In the genomic region with DNA sequence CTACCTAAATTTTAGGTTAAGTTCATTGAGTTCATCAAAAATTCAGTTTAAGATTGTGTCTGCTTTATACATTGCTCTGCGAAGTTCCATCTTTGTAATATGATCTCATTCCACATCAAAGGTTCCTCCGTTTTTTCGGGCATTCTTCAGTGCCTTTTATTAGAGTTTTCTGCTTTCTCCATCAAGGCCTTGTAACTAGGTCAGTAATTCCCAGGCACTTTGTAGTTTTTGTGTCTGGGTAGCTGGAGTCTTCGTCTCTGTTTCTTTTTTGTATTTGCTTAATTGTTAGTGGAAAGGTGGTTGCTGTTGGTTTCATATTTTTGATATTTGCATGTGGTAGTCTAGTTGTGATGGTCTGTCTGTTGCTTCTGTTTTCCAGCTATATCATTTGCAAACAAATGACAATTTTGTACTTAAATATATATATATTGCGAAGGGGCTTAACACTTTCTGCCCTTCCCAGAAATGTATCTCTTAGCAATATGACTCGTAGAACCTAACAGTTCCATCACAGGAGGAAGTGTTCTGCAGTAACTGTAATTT, we compare ENCODE assay signal across 8 cellular contexts.
DNase-seq lines count a peak whose midpoint lies in the region; ATAC-seq and TF ChIP-seq lines count a peak whose summit lies in the region.

No MANE protein-coding gene starts in this region.

- H3K4me3 ChIP-seq in left ventricle myocardium inferior (peak overlapping the region; percentile 23), dorsolateral prefrontal cortex (peak overlapping the region in 2 of 59 donors; percentile 6), uterus (no peak overlapping the region)

- H3K27ac ChIP-seq in left ventricle myocardium inferior (replicated peaks) (peak overlapping the region; percentile 87), dorsolateral prefrontal cortex (peak overlapping the region in 36 of 59 donors; percentile 1 to 81 (median 38)), uterus (peak overlapping the region; percentile 36 to 83)

- H3K36me3 ChIP-seq in left ventricle myocardium inferior (no peaks in the 10 kb centered on the region), uterus (no peaks in the 10 kb centered on the region)

- ATAC-seq in left ventricle myocardium superior = no peak
- ATAC-seq in HG03460 (IDR thresholded peaks at IDR 0.05; ENCODE audit: unreplicated experiment) = peak; percentile 37
- no peak for ATAC-seq in HG02571 (IDR thresholded peaks at IDR 0.05; ENCODE audit: unreplicated experiment)

- DNase-seq in left ventricle myocardium inferior = no peak
- no peak for DNase-seq in left ventricle myocardium superior
- DNase-seq in dorsolateral prefrontal cortex = no peak
- DNase-seq in uterus = no peak
- DNase-seq in NCI-H345 (lab: John Stamatoyannopoulos, UW) = no peak
- no peak for DNase-seq in NCI-H2107 (lab: John Stamatoyannopoulos, UW)

- H3K9me3 ChIP-seq in left ventricle myocardium inferior (replicated peaks) = no peaks in the 10 kb centered on the region
- H3K9me3 ChIP-seq in uterus = no peaks in the 10 kb centered on the region

- H3K27me3 ChIP-seq in left ventricle myocardium inferior (ENCODE audit: low read depth) = no peaks in the 10 kb centered on the region
- no peaks in the 10 kb centered on the region for H3K27me3 ChIP-seq in dorsolateral prefrontal cortex
- H3K27me3 ChIP-seq in uterus = no peaks in the 10 kb centered on the region

- TF ChIP-seq CTCF in left ventricle myocardium inferior (IDR thresholded peaks at IDR 0.05; ENCODE audit: borderline replicate concordance) = no peak
- TF ChIP-seq CTCF in dorsolateral prefrontal cortex (IDR thresholded peaks at IDR 0.05 in 54 of 56, conservative IDR thresholded peaks at IDR 0.05 in 2 of 56; ENCODE audit: low read depth in 1 of 56, partially characterized antibody in 56 of 56) = no peak
- no peak for TF ChIP-seq CTCF in uterus (IDR thresholded peaks at IDR 0.05)

- H3K4me1 ChIP-seq in left ventricle myocardium inferior (peaks cover 88% of the 10 kb centered on the region), uterus (peaks cover 0 to 3% of the 10 kb centered on the region in 2 donors)

- TF ChIP-seq POLR2A in uterus (IDR thresholded peaks at IDR 0.05) = no peak

- intact Hi-C loops in left ventricle myocardium inferior (cut with micrococcal nuclease) (no loop called here), left ventricle myocardium superior (cut with micrococcal nuclease) (no loop called here), dorsolateral prefrontal cortex (cut with DNase I) (no loop called here), uterus (cut with DNase I; ENCODE audit: low total_unique reads) (no loop called here)
